ENCODE assay signal across 1 cellular context in the genomic region with DNA sequence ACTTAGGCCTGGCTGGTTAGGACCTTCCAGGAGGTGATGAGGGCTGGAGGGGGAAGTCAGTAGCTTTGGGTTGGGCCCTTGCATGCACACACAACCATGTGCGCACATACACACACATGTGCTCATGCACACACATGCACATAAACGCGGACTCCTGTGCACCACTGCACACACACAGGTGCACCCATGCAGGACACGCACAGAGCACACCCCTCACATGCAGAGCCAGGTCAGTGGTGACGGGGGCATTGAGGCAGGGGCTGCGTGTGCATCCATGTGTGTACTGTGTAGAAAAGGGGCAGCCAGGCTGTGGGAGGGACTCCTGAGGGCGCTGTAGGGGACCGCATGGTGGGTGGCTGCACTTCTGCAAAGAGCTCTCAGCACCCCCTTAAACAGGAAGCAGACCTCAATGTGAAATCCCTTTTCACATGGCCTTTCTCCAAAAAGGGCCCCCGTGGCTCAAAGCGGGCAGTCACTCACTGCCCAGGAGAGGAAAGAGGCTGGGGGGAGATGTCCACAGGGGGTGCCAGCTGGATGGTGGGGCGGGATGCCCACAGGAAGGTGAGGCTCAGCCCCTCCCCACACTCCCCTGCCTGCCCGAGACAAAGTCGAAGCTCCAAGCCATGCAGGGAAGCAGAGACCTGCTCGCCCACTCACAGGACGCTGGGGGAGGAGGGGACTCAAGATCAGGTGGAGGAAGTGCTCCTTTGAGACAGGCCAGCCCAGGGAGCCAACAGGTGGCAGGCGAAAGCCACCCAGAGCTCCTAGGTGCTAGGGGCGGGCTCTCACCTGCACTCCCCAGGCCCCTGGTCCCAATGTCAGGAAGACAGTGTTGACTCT.
TF ChIP-seq lines count a peak whose summit lies in the region.

No MANE protein-coding gene starts in this region.

TF ChIP-seq in H1, 55 proteins besides CTCF, POLR2A, EP300 and RAD21 (continued from another document):
- TF ChIP-seq CHD7 (IDR thresholded peaks at IDR 0.05; ENCODE audit: insufficient replicate concordance, low read length) (no peak), BCL11A (IDR thresholded peaks at IDR 0.05; ENCODE audit: low read depth in 2 of 2, low read length in 2 of 2) (no peak), CBX5 (IDR thresholded peaks at IDR 0.05; ENCODE audit: low read depth, low read length) (no peak), TBP (IDR thresholded peaks at IDR 0.05; ENCODE audit: low read depth, low read length) (no peak), KDM1A (IDR thresholded peaks at IDR 0.05; ENCODE audit: borderline replicate concordance, low read length) (no peak), KDM5A (IDR thresholded peaks at IDR 0.05; ENCODE audit: low read length) (no peak), CREB1 (IDR thresholded peaks at IDR 0.05) (no peak), RNF2 (IDR thresholded peaks at IDR 0.05; ENCODE audit: borderline replicate concordance, low read depth, low read length, missing control alignments, poor library complexity, severe bottlenecking) (no peak), CEBPB (IDR thresholded peaks at IDR 0.05; ENCODE audit: low read depth, low read length) (no peak), ZNF274 (IDR thresholded peaks at IDR 0.05; ENCODE audit: borderline replicate concordance, extremely low read depth, low read length) (no peak), ASH2L (IDR thresholded peaks at IDR 0.05; ENCODE audit: low read length) (no peak), TAF1 (IDR thresholded peaks at IDR 0.05; ENCODE audit: low read depth, low read length) (no peak), SIX5 (IDR thresholded peaks at IDR 0.05; ENCODE audit: low read depth, low read length) (no peak), JUN (IDR thresholded peaks at IDR 0.05; ENCODE audit: low read depth, low read length) (no peak), POLR2AphosphoS5 (IDR thresholded peaks at IDR 0.05; ENCODE audit: low read depth, low read length) (no peak), EZH2 (IDR thresholded peaks at IDR 0.05; ENCODE audit: low read depth, low read length, severe bottlenecking) (no peak), NRF1 (IDR thresholded peaks at IDR 0.05; ENCODE audit: low read depth, low read length) (no peak), KDM4A (IDR thresholded peaks at IDR 0.05; ENCODE audit: low read depth, low read length, severe bottlenecking) (no peak)
